ENCODE assay signal across 24 cellular contexts in genomic region chr17:9038380-9038779, GRCh38.
"Had no signal": no experiment of that assay in that cellular context is flagged by ENCODE, and none has a peak within 500 bp of the region (broad histone marks: within the 10 kb centered on the region; RNA-seq: fewer than 3 reads in every experiment).

No MANE protein-coding gene starts in this region.

- H3K4me3 ChIP-seq: ovary, psoas muscle, right lobe of liver, sigmoid colon, stomach, thoracic aorta, thyroid gland, tibial nerve, upper lobe of left lung, vagina had no signal

- H3K36me3 ChIP-seq: neutrophil, ovary, right lobe of liver, sigmoid colon, thoracic aorta, thyroid gland, upper lobe of left lung, vagina had no signal

- H3K27ac ChIP-seq: neutrophil, ovary, parathyroid adenoma, psoas muscle, right lobe of liver, thoracic aorta, thyroid gland, tibial nerve, upper lobe of left lung, vagina had no signal

- H3K9ac ChIP-seq: parathyroid adenoma had no signal

- H3K4me1 ChIP-seq: parathyroid adenoma, psoas muscle, right lobe of liver, stomach, thyroid gland, tibial nerve, upper lobe of left lung, vagina had no signal

- H3K79me2 ChIP-seq: parathyroid adenoma had no signal

- H3K9me3 ChIP-seq: neutrophil, ovary, right lobe of liver, sigmoid colon, thoracic aorta, thyroid gland, vagina had no signal

- H3K27me3 ChIP-seq: neutrophil, ovary, right lobe of liver, sigmoid colon, stomach, thyroid gland, tibial nerve, upper lobe of left lung, vagina had no signal

- FAIRE-seq: small intestine, urothelium cell line had no signal

- H2AFZ ChIP-seq: parathyroid adenoma had no signal

- DNase-seq: natural killer cell; nucleus accumbens; ovary; psoas muscle; right cardiac atrium; right lobe of liver; sigmoid colon; small intestine; stimulated activated CD4-positive, alpha-beta T cell treated with anti-CD3 and anti-CD28 coated beads, Interleukin-15, amount 100 ng/mL, for 24 hours; stimulated activated CD4-positive, alpha-beta T cell treated with anti-CD3 and anti-CD28 coated beads, Interleukin-2, amount 100 ng/mL, for 24 hours; stimulated activated CD4-positive, alpha-beta T cell treated with anti-CD3 and anti-CD28 coated beads, Interleukin-2, amount 100 ng/mL, for 48 hours; stimulated activated CD4-positive, alpha-beta T cell treated with anti-CD3 and anti-CD28 coated beads, Interleukin-4, amount 100 ng/mL, for 24 hours; stimulated activated naive B cell treated with anti-CD40 and anti-IgM and Interleukin-4, amounts not matched to agents 10 μg/mL and 1 μg/mL and 100 μg/mL, for 72 hours; stimulated activated naive CD4-positive, alpha-beta T cell treated with Interleukin-2 at 50 U/mL for 16 hours; stomach; thyroid gland; trophoblast cell; upper lobe of left lung had no signal
